Comparison of ENCODE assay signal across 9 cellular contexts in genomic region chr1:23799255-23799569, GRCh38. TPM values are rescaled to one million over a fixed set of nuclear protein-coding genes. Genes with fewer than 3 reads are reported as not detected.
DNase-seq lines count a peak whose midpoint lies in the region; ATAC-seq and TF ChIP-seq lines count a peak whose summit lies in the region.
"Had no signal": no experiment of that assay in that cellular context is flagged by ENCODE, and none has a peak within 500 bp of the region (broad histone marks: within the 10 kb centered on the region; RNA-seq: fewer than 3 reads in every experiment).

No MANE protein-coding gene starts in this region.

- H3K36me3 ChIP-seq in SU-DHL-6 (ENCODE audit: low read length), result no peaks in the 10 kb centered on the region
- peaks cover 0 to 22% (median 7%) of the 10 kb centered on the region in 4 donors for H3K36me3 ChIP-seq in sigmoid colon

- no peaks in the 10 kb centered on the region for H3K27me3 ChIP-seq in SU-DHL-6 (ENCODE audit: low read length)
- H3K27me3 ChIP-seq in sigmoid colon, result no peaks in the 10 kb centered on the region

- intact Hi-C loops in sigmoid colon (cut with DNase I), result no loop called here

- H2AFZ ChIP-seq in SU-DHL-6 (ENCODE audit: low read depth, low read length, severe bottlenecking), result no peak overlapping the region

- peak overlapping the region; percentile 86 for H3K9ac ChIP-seq in SU-DHL-6 (ENCODE audit: low read length)

- DNase-seq in fibroblast of mammary gland (ENCODE audit: low read depth) (no peak), sigmoid colon (no peak), NCI-H69 (lab: John Stamatoyannopoulos, UW) (no peak)
- no peak for DNase-seq in activated effector memory CD4-positive, alpha-beta T cell treated with anti-CD3 and anti-CD28 coated beads, Interleukin-2, amount 50 U/mL, for 16 hours
- DNase-seq: NCI-H524 had no signal

- H3K27ac ChIP-seq in SU-DHL-6 (ENCODE audit: low read depth, low read length) (no peak overlapping the region), sigmoid colon (peak overlapping the region in 3 of 4 donors; percentile 86 to 93 (median 88))

- H3K9me2 ChIP-seq in SU-DHL-6 (replicated peaks; ENCODE audit: insufficient read depth, low read length), result no peaks in the 10 kb centered on the region

- peak overlapping the region; percentile 90 for H3K4me3 ChIP-seq in GM12875 (ENCODE audit: low read depth, low read length)
- no peak overlapping the region for H3K4me3 ChIP-seq in SU-DHL-6 (ENCODE audit: insufficient read depth, low read length, poor library complexity, severe bottlenecking)
- peak overlapping the region; percentile 78 for H3K4me3 ChIP-seq in fibroblast of mammary gland (ENCODE audit: control insufficient read depth, low read depth, low read length)
- peak overlapping the region in 3 of 4 donors; percentile 69 to 93 (median 83) for H3K4me3 ChIP-seq in sigmoid colon

- H3K9me3 ChIP-seq in SU-DHL-6 (ENCODE audit: insufficient read depth, low read length) (no peaks in the 10 kb centered on the region), sigmoid colon (no peaks in the 10 kb centered on the region)

- ATAC-seq in GM21381 (IDR thresholded peaks at IDR 0.05; ENCODE audit: unreplicated experiment), result no peak
- no peak for ATAC-seq in GM18870 (IDR thresholded peaks at IDR 0.05; ENCODE audit: unreplicated experiment)

- 43 to 67% methylated on average over 7 of the region's 7 CpGs for WGBS in sigmoid colon, 2 donors

- no peak for TF ChIP-seq EP300 in sigmoid colon (IDR thresholded peaks at IDR 0.05)

- TF ChIP-seq CTCF in GM12875 (IDR thresholded peaks at IDR 0.05; ENCODE audit: borderline replicate concordance, insufficient read depth, low read depth, low read length) (no peak), SU-DHL-6 (IDR thresholded peaks at IDR 0.05; ENCODE audit: insufficient read depth, low read length, poor library complexity, severe bottlenecking) (no peak), fibroblast of mammary gland (conservative IDR thresholded peaks at IDR 0.05; ENCODE audit: control insufficient read depth, insufficient read depth, low read depth, low read length) (no peak), sigmoid colon (IDR thresholded peaks at IDR 0.05) (no peak)

- H4K20me1 ChIP-seq in SU-DHL-6 (ENCODE audit: low read depth, low read length), result no peaks in the 10 kb centered on the region

- TF ChIP-seq POLR2A in sigmoid colon (IDR thresholded peaks at IDR 0.05), result no peak

- no peaks in the 10 kb centered on the region; the same call in 1 of the 2 replicates for H3F3A ChIP-seq in SU-DHL-6 (ENCODE audit: insufficient read depth)

- peaks cover 0 to 28% (median 20%) of the 10 kb centered on the region in 4 donors for H3K4me1 ChIP-seq in sigmoid colon

- peak overlapping the region; percentile 69 for H3K4me2 ChIP-seq in SU-DHL-6 (ENCODE audit: low read depth, low read length, poor library complexity, severe bottlenecking)

- H3K79me2 ChIP-seq in SU-DHL-6 (ENCODE audit: insufficient read depth, low read length), result no peaks in the 10 kb centered on the region

RNA-seq across cellular contexts. Expression of gene GALE, which starts 1.3 kb away (rescaled TPM):
- total RNA-seq in sigmoid colon, result 10 to 100 TPM in 1 of 4 donors, 1 to 10 TPM in 3; 7.8 to 11.5 (median 9.5) TPM
- 100 to 1,000 TPM; 131 to 208 (median 207) TPM for polyA plus RNA-seq in sigmoid colon

RNA-seq across cellular contexts. Expression of gene LYPLA2, which starts 8.3 kb away (rescaled TPM):
- 10 to 100 TPM; 20.2 to 24.4 (median 23.3) TPM for total RNA-seq in sigmoid colon
- 100 to 1,000 TPM in 2 of 3 donors, 10 to 100 TPM in 1; 99.6 to 121 (median 120) TPM for polyA plus RNA-seq in sigmoid colon

RNA-seq across cellular contexts. Expression of gene PITHD1, which starts 21.0 kb away (rescaled TPM):
- 10 to 100 TPM; 47.9 to 78.7 (median 50.9) TPM for total RNA-seq in sigmoid colon
- 10 to 100 TPM; 41.2 to 47.2 (median 42.0) TPM for polyA plus RNA-seq in sigmoid colon

RNA-seq across cellular contexts. Expression of gene HMGCL, which starts 26.0 kb away (rescaled TPM):
- 10 to 100 TPM; 24.8 to 47.4 (median 37.9) TPM for total RNA-seq in sigmoid colon
- polyA plus RNA-seq in sigmoid colon, result 100 to 1,000 TPM in 2 of 3 donors, 10 to 100 TPM in 1; 56.6 to 156 (median 118) TPM

RNA-seq across cellular contexts. Expression of gene ELOA, which starts 55.9 kb away (rescaled TPM):
- 10 to 100 TPM; 25.7 to 29.9 (median 26.7) TPM for total RNA-seq in sigmoid colon
- 10 to 100 TPM; 12.3 to 18.3 (median 15.0) TPM for polyA plus RNA-seq in sigmoid colon
